ENCODE assay signal across 1 cellular context in the genomic region with DNA sequence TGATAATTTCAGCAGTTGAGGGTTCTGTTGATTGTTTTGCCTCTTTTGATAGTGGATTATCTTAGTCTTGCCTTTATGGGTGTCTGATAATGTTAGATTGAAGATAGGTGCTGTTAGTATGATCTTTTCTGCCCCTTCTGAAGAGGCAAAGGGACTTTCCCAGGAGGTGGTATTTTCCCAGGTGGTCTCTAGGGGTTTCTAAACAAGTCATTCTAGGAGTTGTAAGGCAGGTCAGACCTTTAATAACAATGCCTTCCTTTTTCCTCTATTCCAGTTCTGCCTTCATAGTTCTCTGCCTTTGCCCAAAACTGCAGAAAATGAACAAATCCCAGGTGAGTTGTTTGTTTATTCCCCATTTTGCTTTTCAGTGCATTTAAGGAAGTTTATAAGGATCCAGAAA.
TF ChIP-seq lines count a peak whose summit lies in the region.

No MANE protein-coding gene starts in this region.

TF ChIP-seq in GM12878, 131 proteins besides CTCF, POLR2A, EP300 and RAD21 (continues in another document):
- TF ChIP-seq GABPA (IDR thresholded peaks at IDR 0.05; ENCODE audit: low read depth): no peak
- no peak for TF ChIP-seq SIX5 (IDR thresholded peaks at IDR 0.05; ENCODE audit: low read depth, low read length, severe bottlenecking)
- TF ChIP-seq RBBP5 (conservative IDR thresholded peaks at IDR 0.05): no peak
- TF ChIP-seq MTA3 (IDR thresholded peaks at IDR 0.05; ENCODE audit: borderline replicate concordance, low read length): no peak
- TF ChIP-seq ZBED1 (IDR thresholded peaks at IDR 0.05; ENCODE audit: borderline replicate concordance): no peak
- TF ChIP-seq RFX5 (IDR thresholded peaks at IDR 0.05; ENCODE audit: low read depth, low read length): no peak
- TF ChIP-seq, protein P1, sequence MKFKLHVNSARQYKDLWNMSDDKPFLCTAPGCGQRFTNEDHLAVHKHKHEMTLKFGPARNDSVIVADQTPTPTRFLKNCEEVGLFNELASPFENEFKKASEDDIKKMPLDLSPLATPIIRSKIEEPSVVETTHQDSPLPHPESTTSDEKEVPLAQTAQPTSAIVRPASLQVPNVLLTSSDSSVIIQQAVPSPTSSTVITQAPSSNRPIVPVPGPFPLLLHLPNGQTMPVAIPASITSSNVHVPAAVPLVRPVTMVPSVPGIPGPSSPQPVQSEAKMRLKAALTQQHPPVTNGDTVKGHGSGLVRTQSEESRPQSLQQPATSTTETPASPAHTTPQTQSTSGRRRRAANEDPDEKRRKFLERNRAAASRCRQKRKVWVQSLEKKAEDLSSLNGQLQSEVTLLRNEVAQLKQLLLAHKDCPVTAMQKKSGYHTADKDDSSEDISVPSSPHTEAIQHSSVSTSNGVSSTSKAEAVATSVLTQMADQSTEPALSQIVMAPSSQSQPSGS (IDR thresholded peaks at IDR 0.05; ENCODE audit: low read length): peak; percentile 45
- TF ChIP-seq, protein P2, sequence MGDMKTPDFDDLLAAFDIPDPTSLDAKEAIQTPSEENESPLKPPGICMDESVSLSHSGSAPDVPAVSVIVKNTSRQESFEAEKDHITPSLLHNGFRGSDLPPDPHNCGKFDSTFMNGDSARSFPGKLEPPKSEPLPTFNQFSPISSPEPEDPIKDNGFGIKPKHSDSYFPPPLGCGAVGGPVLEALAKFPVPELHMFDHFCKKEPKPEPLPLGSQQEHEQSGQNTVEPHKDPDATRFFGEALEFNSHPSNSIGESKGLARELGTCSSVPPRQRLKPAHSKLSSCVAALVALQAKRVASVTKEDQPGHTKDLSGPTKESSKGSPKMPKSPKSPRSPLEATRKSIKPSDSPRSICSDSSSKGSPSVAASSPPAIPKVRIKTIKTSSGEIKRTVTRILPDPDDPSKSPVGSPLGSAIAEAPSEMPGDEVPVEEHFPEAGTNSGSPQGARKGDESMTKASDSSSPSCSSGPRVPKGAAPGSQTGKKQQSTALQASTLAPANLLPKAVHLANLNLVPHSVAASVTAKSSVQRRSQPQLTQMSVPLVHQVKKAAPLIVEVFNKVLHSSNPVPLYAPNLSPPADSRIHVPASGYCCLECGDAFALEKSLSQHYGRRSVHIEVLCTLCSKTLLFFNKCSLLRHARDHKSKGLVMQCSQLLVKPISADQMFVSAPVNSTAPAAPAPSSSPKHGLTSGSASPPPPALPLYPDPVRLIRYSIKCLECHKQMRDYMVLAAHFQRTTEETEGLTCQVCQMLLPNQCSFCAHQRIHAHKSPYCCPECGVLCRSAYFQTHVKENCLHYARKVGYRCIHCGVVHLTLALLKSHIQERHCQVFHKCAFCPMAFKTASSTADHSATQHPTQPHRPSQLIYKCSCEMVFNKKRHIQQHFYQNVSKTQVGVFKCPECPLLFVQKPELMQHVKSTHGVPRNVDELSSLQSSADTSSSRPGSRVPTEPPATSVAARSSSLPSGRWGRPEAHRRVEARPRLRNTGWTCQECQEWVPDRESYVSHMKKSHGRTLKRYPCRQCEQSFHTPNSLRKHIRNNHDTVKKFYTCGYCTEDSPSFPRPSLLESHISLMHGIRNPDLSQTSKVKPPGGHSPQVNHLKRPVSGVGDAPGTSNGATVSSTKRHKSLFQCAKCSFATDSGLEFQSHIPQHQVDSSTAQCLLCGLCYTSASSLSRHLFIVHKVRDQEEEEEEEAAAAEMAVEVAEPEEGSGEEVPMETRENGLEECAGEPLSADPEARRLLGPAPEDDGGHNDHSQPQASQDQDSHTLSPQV (IDR thresholded peaks at IDR 0.05): no peak
- TF ChIP-seq, protein P3, sequence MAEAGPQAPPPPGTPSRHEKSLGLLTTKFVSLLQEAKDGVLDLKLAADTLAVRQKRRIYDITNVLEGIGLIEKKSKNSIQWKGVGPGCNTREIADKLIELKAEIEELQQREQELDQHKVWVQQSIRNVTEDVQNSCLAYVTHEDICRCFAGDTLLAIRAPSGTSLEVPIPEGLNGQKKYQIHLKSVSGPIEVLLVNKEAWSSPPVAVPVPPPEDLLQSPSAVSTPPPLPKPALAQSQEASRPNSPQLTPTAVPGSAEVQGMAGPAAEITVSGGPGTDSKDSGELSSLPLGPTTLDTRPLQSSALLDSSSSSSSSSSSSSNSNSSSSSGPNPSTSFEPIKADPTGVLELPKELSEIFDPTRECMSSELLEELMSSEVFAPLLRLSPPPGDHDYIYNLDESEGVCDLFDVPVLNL (IDR thresholded peaks at IDR 0.05; ENCODE audit: low read depth, low read length): no peak
- TF ChIP-seq CBX5 (IDR thresholded peaks at IDR 0.05; ENCODE audit: low read depth): no peak
- TF ChIP-seq CEBPB (IDR thresholded peaks at IDR 0.05; ENCODE audit: borderline replicate concordance in 1 of 2, low read depth in 2 of 2, low read length in 2 of 2): no peak
- TF ChIP-seq EZH2 (IDR thresholded peaks at IDR 0.05; ENCODE audit: borderline replicate concordance, control insufficient read depth, low read depth, low read length): no peak
- no peak; the same call in 1 of the 2 replicates for TF ChIP-seq CREM (IDR thresholded peaks at IDR 0.05; ENCODE audit: low read depth)
- TF ChIP-seq ZZZ3 (IDR thresholded peaks at IDR 0.05; ENCODE audit: control insufficient read depth, insufficient read length, low read depth): no peak
- no peak for TF ChIP-seq NR2F1 (conservative IDR thresholded peaks at IDR 0.05)
- peak; percentile 51; the same call in 1 of the 2 replicates for TF ChIP-seq EED (IDR thresholded peaks at IDR 0.05; ENCODE audit: low read depth)
- TF ChIP-seq YBX1 (IDR thresholded peaks at IDR 0.05): no peak
- TF ChIP-seq ZNF622 (IDR thresholded peaks at IDR 0.05): no peak
- TF ChIP-seq, protein P4, sequence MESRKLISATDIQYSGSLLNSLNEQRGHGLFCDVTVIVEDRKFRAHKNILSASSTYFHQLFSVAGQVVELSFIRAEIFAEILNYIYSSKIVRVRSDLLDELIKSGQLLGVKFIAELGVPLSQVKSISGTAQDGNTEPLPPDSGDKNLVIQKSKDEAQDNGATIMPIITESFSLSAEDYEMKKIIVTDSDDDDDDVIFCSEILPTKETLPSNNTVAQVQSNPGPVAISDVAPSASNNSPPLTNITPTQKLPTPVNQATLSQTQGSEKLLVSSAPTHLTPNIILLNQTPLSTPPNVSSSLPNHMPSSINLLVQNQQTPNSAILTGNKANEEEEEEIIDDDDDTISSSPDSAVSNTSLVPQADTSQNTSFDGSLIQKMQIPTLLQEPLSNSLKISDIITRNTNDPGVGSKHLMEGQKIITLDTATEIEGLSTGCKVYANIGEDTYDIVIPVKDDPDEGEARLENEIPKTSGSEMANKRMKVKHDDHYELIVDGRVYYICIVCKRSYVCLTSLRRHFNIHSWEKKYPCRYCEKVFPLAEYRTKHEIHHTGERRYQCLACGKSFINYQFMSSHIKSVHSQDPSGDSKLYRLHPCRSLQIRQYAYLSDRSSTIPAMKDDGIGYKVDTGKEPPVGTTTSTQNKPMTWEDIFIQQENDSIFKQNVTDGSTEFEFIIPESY (IDR thresholded peaks at IDR 0.05): no peak
- TF ChIP-seq BACH1 (IDR thresholded peaks at IDR 0.05; ENCODE audit: borderline replicate concordance): peak; percentile 54; the same call in 1 of the 2 replicates
- TF ChIP-seq, protein P5, sequence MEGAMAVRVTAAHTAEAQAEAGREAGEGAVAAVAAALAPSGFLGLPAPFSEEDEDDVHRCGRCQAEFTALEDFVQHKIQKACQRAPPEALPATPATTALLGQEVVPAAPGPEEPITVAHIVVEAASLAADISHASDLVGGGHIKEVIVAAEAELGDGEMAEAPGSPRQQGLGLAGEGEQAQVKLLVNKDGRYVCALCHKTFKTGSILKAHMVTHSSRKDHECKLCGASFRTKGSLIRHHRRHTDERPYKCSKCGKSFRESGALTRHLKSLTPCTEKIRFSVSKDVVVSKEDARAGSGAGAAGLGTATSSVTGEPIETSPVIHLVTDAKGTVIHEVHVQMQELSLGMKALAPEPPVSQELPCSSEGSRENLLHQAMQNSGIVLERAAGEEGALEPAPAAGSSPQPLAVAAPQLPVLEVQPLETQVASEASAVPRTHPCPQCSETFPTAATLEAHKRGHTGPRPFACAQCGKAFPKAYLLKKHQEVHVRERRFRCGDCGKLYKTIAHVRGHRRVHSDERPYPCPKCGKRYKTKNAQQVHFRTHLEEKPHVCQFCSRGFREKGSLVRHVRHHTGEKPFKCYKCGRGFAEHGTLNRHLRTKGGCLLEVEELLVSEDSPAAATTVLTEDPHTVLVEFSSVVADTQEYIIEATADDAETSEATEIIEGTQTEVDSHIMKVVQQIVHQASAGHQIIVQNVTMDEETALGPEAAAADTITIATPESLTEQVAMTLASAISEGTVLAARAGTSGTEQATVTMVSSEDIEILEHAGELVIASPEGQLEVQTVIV (IDR thresholded peaks at IDR 0.05; ENCODE audit: borderline replicate concordance, partially characterized antibody): no peak
- TF ChIP-seq MYB (IDR thresholded peaks at IDR 0.05; ENCODE audit: borderline replicate concordance, low read depth, low read length): no peak
- TF ChIP-seq TCF12 (IDR thresholded peaks at IDR 0.05; ENCODE audit: low read depth, low read length): no peak
- TF ChIP-seq, protein P6, sequence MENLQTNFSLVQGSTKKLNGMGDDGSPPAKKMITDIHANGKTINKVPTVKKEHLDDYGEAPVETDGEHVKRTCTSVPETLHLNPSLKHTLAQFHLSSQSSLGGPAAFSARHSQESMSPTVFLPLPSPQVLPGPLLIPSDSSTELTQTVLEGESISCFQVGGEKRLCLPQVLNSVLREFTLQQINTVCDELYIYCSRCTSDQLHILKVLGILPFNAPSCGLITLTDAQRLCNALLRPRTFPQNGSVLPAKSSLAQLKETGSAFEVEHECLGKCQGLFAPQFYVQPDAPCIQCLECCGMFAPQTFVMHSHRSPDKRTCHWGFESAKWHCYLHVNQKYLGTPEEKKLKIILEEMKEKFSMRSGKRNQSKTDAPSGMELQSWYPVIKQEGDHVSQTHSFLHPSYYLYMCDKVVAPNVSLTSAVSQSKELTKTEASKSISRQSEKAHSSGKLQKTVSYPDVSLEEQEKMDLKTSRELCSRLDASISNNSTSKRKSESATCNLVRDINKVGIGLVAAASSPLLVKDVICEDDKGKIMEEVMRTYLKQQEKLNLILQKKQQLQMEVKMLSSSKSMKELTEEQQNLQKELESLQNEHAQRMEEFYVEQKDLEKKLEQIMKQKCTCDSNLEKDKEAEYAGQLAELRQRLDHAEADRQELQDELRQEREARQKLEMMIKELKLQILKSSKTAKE (IDR thresholded peaks at IDR 0.05; ENCODE audit: low read depth, poor library complexity, severe bottlenecking): no peak
- TF ChIP-seq, protein P7, sequence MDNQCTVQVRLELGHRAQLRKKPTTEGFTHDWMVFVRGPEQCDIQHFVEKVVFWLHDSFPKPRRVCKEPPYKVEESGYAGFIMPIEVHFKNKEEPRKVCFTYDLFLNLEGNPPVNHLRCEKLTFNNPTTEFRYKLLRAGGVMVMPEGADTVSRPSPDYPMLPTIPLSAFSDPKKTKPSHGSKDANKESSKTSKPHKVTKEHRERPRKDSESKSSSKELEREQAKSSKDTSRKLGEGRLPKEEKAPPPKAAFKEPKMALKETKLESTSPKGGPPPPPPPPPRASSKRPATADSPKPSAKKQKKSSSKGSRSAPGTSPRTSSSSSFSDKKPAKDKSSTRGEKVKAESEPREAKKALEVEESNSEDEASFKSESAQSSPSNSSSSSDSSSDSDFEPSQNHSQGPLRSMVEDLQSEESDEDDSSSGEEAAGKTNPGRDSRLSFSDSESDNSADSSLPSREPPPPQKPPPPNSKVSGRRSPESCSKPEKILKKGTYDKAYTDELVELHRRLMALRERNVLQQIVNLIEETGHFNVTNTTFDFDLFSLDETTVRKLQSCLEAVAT (IDR thresholded peaks at IDR 0.05): no peak
- TF ChIP-seq, protein P8, sequence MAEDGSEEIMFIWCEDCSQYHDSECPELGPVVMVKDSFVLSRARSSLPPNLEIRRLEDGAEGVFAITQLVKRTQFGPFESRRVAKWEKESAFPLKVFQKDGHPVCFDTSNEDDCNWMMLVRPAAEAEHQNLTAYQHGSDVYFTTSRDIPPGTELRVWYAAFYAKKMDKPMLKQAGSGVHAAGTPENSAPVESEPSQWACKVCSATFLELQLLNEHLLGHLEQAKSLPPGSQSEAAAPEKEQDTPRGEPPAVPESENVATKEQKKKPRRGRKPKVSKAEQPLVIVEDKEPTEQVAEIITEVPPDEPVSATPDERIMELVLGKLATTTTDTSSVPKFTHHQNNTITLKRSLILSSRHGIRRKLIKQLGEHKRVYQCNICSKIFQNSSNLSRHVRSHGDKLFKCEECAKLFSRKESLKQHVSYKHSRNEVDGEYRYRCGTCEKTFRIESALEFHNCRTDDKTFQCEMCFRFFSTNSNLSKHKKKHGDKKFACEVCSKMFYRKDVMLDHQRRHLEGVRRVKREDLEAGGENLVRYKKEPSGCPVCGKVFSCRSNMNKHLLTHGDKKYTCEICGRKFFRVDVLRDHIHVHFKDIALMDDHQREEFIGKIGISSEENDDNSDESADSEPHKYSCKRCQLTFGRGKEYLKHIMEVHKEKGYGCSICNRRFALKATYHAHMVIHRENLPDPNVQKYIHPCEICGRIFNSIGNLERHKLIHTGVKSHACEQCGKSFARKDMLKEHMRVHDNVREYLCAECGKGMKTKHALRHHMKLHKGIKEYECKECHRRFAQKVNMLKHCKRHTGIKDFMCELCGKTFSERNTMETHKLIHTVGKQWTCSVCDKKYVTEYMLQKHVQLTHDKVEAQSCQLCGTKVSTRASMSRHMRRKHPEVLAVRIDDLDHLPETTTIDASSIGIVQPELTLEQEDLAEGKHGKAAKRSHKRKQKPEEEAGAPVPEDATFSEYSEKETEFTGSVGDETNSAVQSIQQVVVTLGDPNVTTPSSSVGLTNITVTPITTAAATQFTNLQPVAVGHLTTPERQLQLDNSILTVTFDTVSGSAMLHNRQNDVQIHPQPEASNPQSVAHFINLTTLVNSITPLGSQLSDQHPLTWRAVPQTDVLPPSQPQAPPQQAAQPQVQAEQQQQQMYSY (CRISPR knock-in tag; IDR thresholded peaks at IDR 0.05): no peak
- TF ChIP-seq POLR2AphosphoS2 (IDR thresholded peaks at IDR 0.05; ENCODE audit: low read depth, low read length): no peak
- TF ChIP-seq SUPT20H (IDR thresholded peaks at IDR 0.05; ENCODE audit: borderline replicate concordance, control insufficient read depth, low read depth, low read length): no peak
- TF ChIP-seq WRNIP1 (IDR thresholded peaks at IDR 0.05; ENCODE audit: borderline replicate concordance, low read depth, low read length): no peak
- no peak for TF ChIP-seq EGR1 (IDR thresholded peaks at IDR 0.05; ENCODE audit: borderline replicate concordance in 1 of 2, low read depth in 2 of 2, low read length in 2 of 2)
- no peak for TF ChIP-seq CHD2 (IDR thresholded peaks at IDR 0.05; ENCODE audit: borderline replicate concordance, low read depth, low read length)
- TF ChIP-seq, protein P9, sequence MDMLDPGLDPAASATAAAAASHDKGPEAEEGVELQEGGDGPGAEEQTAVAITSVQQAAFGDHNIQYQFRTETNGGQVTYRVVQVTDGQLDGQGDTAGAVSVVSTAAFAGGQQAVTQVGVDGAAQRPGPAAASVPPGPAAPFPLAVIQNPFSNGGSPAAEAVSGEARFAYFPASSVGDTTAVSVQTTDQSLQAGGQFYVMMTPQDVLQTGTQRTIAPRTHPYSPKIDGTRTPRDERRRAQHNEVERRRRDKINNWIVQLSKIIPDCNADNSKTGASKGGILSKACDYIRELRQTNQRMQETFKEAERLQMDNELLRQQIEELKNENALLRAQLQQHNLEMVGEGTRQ (IDR thresholded peaks at IDR 0.05; ENCODE audit: borderline replicate concordance, low read depth, low read length): no peak
- no peak for TF ChIP-seq CBX3 (IDR thresholded peaks at IDR 0.05; ENCODE audit: borderline replicate concordance, low read depth)
- TF ChIP-seq SRF (IDR thresholded peaks at IDR 0.05; ENCODE audit: low read depth in 2 of 2, low read length in 2 of 2): 0 out of 4 replicates have a peak, but pooled peaks of 1 of the 2 experiments have one; percentile 20
- no peak for TF ChIP-seq ZSCAN29 (IDR thresholded peaks at IDR 0.05)
- no peak for TF ChIP-seq RCOR1 (conservative IDR thresholded peaks at IDR 0.05; ENCODE audit: low read depth, low read length)
- TF ChIP-seq ZNF207 (IDR thresholded peaks at IDR 0.05; ENCODE audit: borderline replicate concordance): no peak
- TF ChIP-seq POU2F2 (IDR thresholded peaks at IDR 0.05; ENCODE audit: borderline replicate concordance, low read depth, low read length): no peak
- peak; percentile 34; the same call in 1 of the 2 replicates for TF ChIP-seq SPI1 (IDR thresholded peaks at IDR 0.05; ENCODE audit: borderline replicate concordance, insufficient read depth, low read depth, low read length)
